Comparison of ENCODE assay signal across 19 cellular contexts in the genomic region with DNA sequence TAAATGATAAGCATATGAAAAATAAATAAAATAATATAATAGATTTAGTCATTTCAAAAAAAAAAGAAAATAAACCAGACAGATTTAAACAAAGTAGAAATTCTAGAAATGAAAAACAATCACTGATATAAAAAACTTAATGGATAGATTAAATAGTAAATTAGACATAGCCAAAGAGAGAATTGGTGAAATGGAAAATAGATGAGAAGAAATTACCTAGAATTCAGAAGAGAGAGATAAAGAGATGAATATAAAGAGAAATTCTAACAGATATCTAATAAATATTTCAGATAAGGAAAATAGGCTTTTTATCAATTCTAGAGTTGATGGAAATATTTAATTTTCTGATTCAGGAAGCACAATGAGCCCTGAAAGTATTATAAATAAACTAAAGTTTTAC.
DNase-seq lines count a peak whose midpoint lies in the region; ATAC-seq, FAIRE-seq and TF ChIP-seq lines count a peak whose summit lies in the region.
"Had no signal": no experiment of that assay in that cellular context is flagged by ENCODE, and none has a peak within 500 bp of the region (broad histone marks: within the 10 kb centered on the region; RNA-seq: fewer than 3 reads in every experiment).

No MANE protein-coding gene starts in this region.

- no peak overlapping the region for H3K4me3 ChIP-seq in A549
- H3K4me3 ChIP-seq in HEK293 (ENCODE audit: low read depth, low read length), result no peak overlapping the region
- no peak overlapping the region for H3K4me3 ChIP-seq in K562
- H3K4me3 ChIP-seq: BLaER1, GM23338 had no signal

- H4K20me1 ChIP-seq in K562 (replicated peaks; ENCODE audit: control insufficient read depth, insufficient read depth, low read length), result no peaks in the 10 kb centered on the region
- H4K20me1 ChIP-seq: BLaER1 had no signal

- H3K4me1 ChIP-seq in A549 (no peaks in the 10 kb centered on the region), HEK293 (ENCODE audit: control insufficient read depth, insufficient read depth, low read length) (no peaks in the 10 kb centered on the region), K562 (replicated peaks in 1 of 2; ENCODE audit: control insufficient read depth in 2 of 2, insufficient read depth in 2 of 2, low read length in 2 of 2) (no peaks in the 10 kb centered on the region)
- H3K4me1 ChIP-seq: BLaER1 had no signal

- H3K27ac ChIP-seq in A549 (no peak overlapping the region), HEK293 (ENCODE audit: extremely low read depth, low read depth, low read length) (no peak overlapping the region), K562 (ENCODE audit: extremely low read depth, low read depth, low read length) (no peak overlapping the region)
- H3K27ac ChIP-seq: BLaER1 had no signal

- POLR2A ChIA-PET in A549 (lab: Yijun Ruan, JAX) (no interaction called here), HEK293 (lab: Yijun Ruan, JAX) (no interaction called here), K562 (lab: Yijun Ruan, JAX) (no interaction called here)

- no peak for ATAC-seq in A549
- no peak for ATAC-seq in K562
- ATAC-seq in GM19023 (IDR thresholded peaks at IDR 0.05; ENCODE audit: unreplicated experiment), result no peak
- ATAC-seq in GM18520 (IDR thresholded peaks at IDR 0.05; ENCODE audit: unreplicated experiment), result no peak
- ATAC-seq: GM23338, HCT116 had no signal

- no peaks in the 10 kb centered on the region for H3K79me2 ChIP-seq in K562 (ENCODE audit: control insufficient read depth, insufficient read depth, low read length)

- intact Hi-C loops in K562 (cut with micrococcal nuclease), result no loop called here

- no peaks in the 10 kb centered on the region for H3K36me3 ChIP-seq in HEK293 (ENCODE audit: control insufficient read depth in 2 of 2, insufficient read depth in 1 of 2, low read length in 2 of 2)
- no peaks in the 10 kb centered on the region for H3K36me3 ChIP-seq in K562 (ENCODE audit: control insufficient read depth, insufficient read depth, low read length)
- H3K36me3 ChIP-seq: BLaER1 had no signal

- H3K4me2 ChIP-seq in A549 (no peak overlapping the region), K562 (ENCODE audit: insufficient read depth, low read length) (no peak overlapping the region)
- H3K4me2 ChIP-seq: BLaER1, GM23338 had no signal

- FAIRE-seq in A549 (lab: Jason Lieb, UNC) (no peak), K562 (lab: Jason Lieb, UNC) (no peak), islet of Langerhans (lab: Jason Lieb, UNC) (peak; percentile 94)
- FAIRE-seq: HTR-8/SVneo had no signal

- TF ChIP-seq RAD21 in A549 (conservative IDR thresholded peaks at IDR 0.05 in 1 of 2, IDR thresholded peaks at IDR 0.05 in 1 of 2), result no peak
- TF ChIP-seq RAD21 in K562 (CRISPR knock-in tag; conservative IDR thresholded peaks at IDR 0.05 in 1 of 2, IDR thresholded peaks at IDR 0.05 in 1 of 2), result no peak

- CTCF ChIA-PET in A549 (lab: Yijun Ruan, JAX) (interaction anchor here (1.0 kb wide), 1 partner anchor 42 kb away, joined by 4 read pairs; no protein-coding TSS in a partner anchor), HEK293 (lab: Yijun Ruan, JAX) (no interaction called here), K562 (lab: Yijun Ruan, JAX; ENCODE audit: low intra/inter-chr PET ratio) (no interaction called here)

- DNase-seq in A549 (ENCODE audit: low read depth in 1 of 2, low spot score in 1 of 2), result no peak
- no peak for DNase-seq in K562 (ENCODE audit: extremely low read depth in 1 of 4, low spot score in 3 of 4)
- DNase-seq in SK-N-DZ (ENCODE audit: low spot score), result no peak
- no peak for DNase-seq in NCI-H510A treated with DMSO at 0.1 percent for 48 hours (lab: John Stamatoyannopoulos, UW)
- DNase-seq: CD4-positive, alpha-beta memory T cell; DMS153; DMS79; GF-D8; H7; IMR-90; KBM-7 had no signal

- peaks cover 23% of the 10 kb centered on the region; the same call in 2 of the 3 replicates for H3K9me3 ChIP-seq in A549
- H3K9me3 ChIP-seq in HEK293 (ENCODE audit: control insufficient read depth, insufficient read depth, low read depth, low read length), result peaks cover 2% of the 10 kb centered on the region
- H3K9me3 ChIP-seq in K562 (replicated peaks; ENCODE audit: control insufficient read depth, insufficient read depth, low read depth, low read length), result no peaks in the 10 kb centered on the region

- no peaks in the 10 kb centered on the region for H3K27me3 ChIP-seq in K562 (ENCODE audit: control insufficient read depth in 2 of 2, insufficient read depth in 2 of 2, low read length in 2 of 2)
- H3K27me3 ChIP-seq: BLaER1 had no signal

- TF ChIP-seq EP300 in A549 (IDR thresholded peaks at IDR 0.05), result no peak
- TF ChIP-seq EP300 in K562 (IDR thresholded peaks at IDR 0.05; ENCODE audit: low read length), result no peak

- in situ Hi-C loops in K562 (cut with MboI), result loop anchor here (25.0 kb wide), 1 partner anchor 522 kb away; no protein-coding TSS in a partner anchor

- H3K9ac ChIP-seq in K562 (ENCODE audit: insufficient read depth in 1 of 2, low read depth in 2 of 2, low read length in 2 of 2), result no peak overlapping the region
- H3K9ac ChIP-seq: BLaER1 had no signal

- TF ChIP-seq CTCF in A549 (IDR thresholded peaks at IDR 0.05) (no peak), HEK293 (tag by site-specific recombination; IDR thresholded peaks at IDR 0.05) (no peak), K562 (IDR thresholded peaks at IDR 0.05 in 2 of 3, conservative IDR thresholded peaks at IDR 0.05 in 1 of 3; ENCODE audit: insufficient read depth in 2 of 3, low read depth in 1 of 3, low read length in 3 of 3) (no peak)

- H2AFZ ChIP-seq in K562 (ENCODE audit: low read depth, low read length), result no peak overlapping the region
- H2AFZ ChIP-seq: GM23338 had no signal

- BruUV-seq in K562 (replicated peaks; lab: Mats Ljungman, UMichigan), result no TSS peak

- no peaks in the 10 kb centered on the region for H3K9me1 ChIP-seq in K562 (ENCODE audit: control insufficient read depth, insufficient read depth, low read length)

- TF ChIP-seq POLR2A in A549 (IDR thresholded peaks at IDR 0.05; ENCODE audit: low read length) (no peak), K562 (conservative IDR thresholded peaks at IDR 0.05) (no peak)

TF ChIP-seq in A549, 52 proteins besides CTCF, POLR2A, EP300 and RAD21:
- TF ChIP-seq HDAC2 (IDR thresholded peaks at IDR 0.05) (peak; percentile 58; the same call in 1 of the 2 replicates), SREBF2 (IDR thresholded peaks at IDR 0.05) (no peak), ZSCAN20 (CRISPR knock-in tag; IDR thresholded peaks at IDR 0.05) (no peak), RCOR1 (IDR thresholded peaks at IDR 0.05; ENCODE audit: low read depth, low read length) (no peak)

TF ChIP-seq in HEK293, 187 proteins besides CTCF, POLR2A, EP300 and RAD21 (continues in another document):
- TF ChIP-seq KLF8 (tag by site-specific recombination; IDR thresholded peaks at IDR 0.05) (no peak), ZNF561 (tag by site-specific recombination; IDR thresholded peaks at IDR 0.05; ENCODE audit: borderline replicate concordance) (no peak), ZNF510 (tag by site-specific recombination; IDR thresholded peaks at IDR 0.05; ENCODE audit: insufficient replicate concordance) (no peak), MZF1 (tag by site-specific recombination; IDR thresholded peaks at IDR 0.05; ENCODE audit: borderline replicate concordance) (no peak), ZSCAN23 (tag by site-specific recombination; IDR thresholded peaks at IDR 0.05) (no peak), ZBTB8A (tag by site-specific recombination; IDR thresholded peaks at IDR 0.05) (no peak), SETDB1 (IDR thresholded peaks at IDR 0.05; ENCODE audit: insufficient read length, low read length) (peak; percentile 86), ZNF174 (tag by site-specific recombination; IDR thresholded peaks at IDR 0.05) (no peak), SCRT2 (tag by site-specific recombination; IDR thresholded peaks at IDR 0.05) (no peak)
- TF ChIP-seq, protein P1, sequence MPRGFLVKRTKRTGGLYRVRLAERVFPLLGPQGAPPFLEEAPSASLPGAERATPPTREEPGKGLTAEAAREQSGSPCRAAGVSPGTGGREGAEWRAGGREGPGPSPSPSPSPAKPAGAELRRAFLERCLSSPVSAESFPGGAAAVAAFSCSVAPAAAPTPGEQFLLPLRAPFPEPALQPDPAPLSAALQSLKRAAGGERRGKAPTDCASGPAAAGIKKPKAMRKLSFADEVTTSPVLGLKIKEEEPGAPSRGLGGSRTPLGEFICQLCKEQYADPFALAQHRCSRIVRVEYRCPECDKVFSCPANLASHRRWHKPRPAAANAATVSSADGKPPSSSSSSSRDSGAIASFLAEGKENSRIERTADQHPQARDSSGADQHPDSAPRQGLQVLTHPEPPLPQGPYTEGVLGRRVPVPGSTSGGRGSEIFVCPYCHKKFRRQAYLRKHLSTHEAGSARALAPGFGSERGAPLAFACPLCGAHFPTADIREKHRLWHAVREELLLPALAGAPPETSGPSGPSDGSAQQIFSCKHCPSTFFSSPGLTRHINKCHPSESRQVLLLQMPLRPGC (tag by site-specific recombination; IDR thresholded peaks at IDR 0.05), result no peak

TF ChIP-seq in K562, 482 proteins besides CTCF, POLR2A, EP300 and RAD21:
- TF ChIP-seq ZFP30 (CRISPR knock-in tag; IDR thresholded peaks at IDR 0.05; ENCODE audit: borderline replicate concordance) (0 out of 2 replicates have a peak, but pooled peaks have one; percentile 13), RBM25 (IDR thresholded peaks at IDR 0.05; ENCODE audit: low read depth, low read length, severe bottlenecking) (peak; percentile 77), CBFA2T3 (IDR thresholded peaks at IDR 0.05) (no peak), TRIM28 (IDR thresholded peaks at IDR 0.05) (0 out of 2 replicates have a peak, but pooled peaks have one; percentile 22)
- TF ChIP-seq, protein P2, sequence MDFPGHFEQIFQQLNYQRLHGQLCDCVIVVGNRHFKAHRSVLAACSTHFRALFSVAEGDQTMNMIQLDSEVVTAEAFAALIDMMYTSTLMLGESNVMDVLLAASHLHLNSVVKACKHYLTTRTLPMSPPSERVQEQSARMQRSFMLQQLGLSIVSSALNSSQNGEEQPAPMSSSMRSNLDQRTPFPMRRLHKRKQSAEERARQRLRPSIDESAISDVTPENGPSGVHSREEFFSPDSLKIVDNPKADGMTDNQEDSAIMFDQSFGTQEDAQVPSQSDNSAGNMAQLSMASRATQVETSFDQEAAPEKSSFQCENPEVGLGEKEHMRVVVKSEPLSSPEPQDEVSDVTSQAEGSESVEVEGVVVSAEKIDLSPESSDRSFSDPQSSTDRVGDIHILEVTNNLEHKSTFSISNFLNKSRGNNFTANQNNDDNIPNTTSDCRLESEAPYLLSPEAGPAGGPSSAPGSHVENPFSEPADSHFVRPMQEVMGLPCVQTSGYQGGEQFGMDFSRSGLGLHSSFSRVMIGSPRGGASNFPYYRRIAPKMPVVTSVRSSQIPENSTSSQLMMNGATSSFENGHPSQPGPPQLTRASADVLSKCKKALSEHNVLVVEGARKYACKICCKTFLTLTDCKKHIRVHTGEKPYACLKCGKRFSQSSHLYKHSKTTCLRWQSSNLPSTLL (IDR thresholded peaks at IDR 0.05), result no peak
